2 cellular contexts compared by ENCODE assay signal in the genomic region with DNA sequence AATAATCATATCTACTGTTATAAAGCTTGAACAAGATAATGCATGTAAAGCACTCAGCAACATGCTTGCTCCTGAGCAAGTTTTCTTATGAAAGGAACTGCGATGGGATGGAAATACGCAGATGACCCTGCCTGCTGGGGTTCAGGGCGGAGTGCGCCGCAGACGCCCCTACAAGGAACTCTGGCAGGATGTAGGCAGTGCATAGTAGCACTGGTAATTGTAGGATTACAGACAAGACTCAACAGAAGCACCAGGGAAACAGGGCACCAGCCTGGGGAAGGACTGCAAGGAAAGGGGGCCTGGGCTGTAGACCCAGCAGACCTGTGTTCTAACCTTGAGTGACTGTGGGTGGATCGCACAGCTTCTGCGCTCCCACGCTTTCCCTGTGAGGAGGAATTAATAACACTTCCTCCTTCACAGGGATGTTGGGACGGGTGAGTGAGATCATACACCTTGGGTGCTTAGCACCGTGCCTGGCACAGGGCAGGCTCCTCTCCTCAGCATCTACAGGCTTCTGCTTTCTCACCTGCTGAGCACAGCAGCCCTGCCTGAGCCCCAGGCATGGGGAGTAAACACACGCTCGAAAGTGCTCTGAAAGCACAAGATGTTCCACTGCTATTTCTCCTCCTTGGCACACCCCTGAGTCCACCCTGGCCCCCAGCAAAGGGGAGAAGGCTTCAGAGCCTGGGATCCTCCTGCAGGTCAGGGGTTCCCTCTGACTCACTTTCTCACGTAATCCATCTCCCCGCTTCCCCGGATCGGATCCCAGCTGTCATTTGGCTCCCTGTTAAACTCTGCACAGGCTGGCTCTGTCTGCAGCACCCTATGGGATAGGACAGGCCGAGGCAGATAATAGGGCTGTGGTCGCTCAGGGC.
TF ChIP-seq lines count a peak whose summit lies in the region.

No MANE protein-coding gene starts in this region.

TF ChIP-seq in A549, 52 proteins besides CTCF, POLR2A, EP300 and RAD21:
- no peak for TF ChIP-seq MYC (IDR thresholded peaks at IDR 0.05; ENCODE audit: borderline replicate concordance, low read length)
- no peak for TF ChIP-seq ZNF302 (CRISPR knock-in tag; IDR thresholded peaks at IDR 0.05)
- no peak for TF ChIP-seq TFCP2L1 (CRISPR knock-in tag; IDR thresholded peaks at IDR 0.05)

TF ChIP-seq in IMR-90, 13 proteins besides CTCF, POLR2A, EP300 and RAD21:
- TF ChIP-seq NFE2L2 (IDR thresholded peaks at IDR 0.05; ENCODE audit: low read depth, low read length): no peak
- no peak for TF ChIP-seq MXI1 (IDR thresholded peaks at IDR 0.05; ENCODE audit: borderline replicate concordance, low read depth, low read length)
- no peak for TF ChIP-seq MAZ (IDR thresholded peaks at IDR 0.05; ENCODE audit: borderline replicate concordance, low read depth, low read length)
- no peak for TF ChIP-seq BHLHE40 (IDR thresholded peaks at IDR 0.05; ENCODE audit: low read depth, low read length)
- TF ChIP-seq, protein P1, sequence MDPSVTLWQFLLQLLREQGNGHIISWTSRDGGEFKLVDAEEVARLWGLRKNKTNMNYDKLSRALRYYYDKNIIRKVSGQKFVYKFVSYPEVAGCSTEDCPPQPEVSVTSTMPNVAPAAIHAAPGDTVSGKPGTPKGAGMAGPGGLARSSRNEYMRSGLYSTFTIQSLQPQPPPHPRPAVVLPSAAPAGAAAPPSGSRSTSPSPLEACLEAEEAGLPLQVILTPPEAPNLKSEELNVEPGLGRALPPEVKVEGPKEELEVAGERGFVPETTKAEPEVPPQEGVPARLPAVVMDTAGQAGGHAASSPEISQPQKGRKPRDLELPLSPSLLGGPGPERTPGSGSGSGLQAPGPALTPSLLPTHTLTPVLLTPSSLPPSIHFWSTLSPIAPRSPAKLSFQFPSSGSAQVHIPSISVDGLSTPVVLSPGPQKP (IDR thresholded peaks at IDR 0.05; ENCODE audit: borderline replicate concordance, low read depth, low read length): no peak
- no peak for TF ChIP-seq RCOR1 (IDR thresholded peaks at IDR 0.05; ENCODE audit: insufficient replicate concordance, low read length)
- TF ChIP-seq FOS (IDR thresholded peaks at IDR 0.05; ENCODE audit: low read depth, low read length): no peak
- TF ChIP-seq CEBPB (IDR thresholded peaks at IDR 0.05; ENCODE audit: low read depth, low read length): no peak
- TF ChIP-seq RFX5 (IDR thresholded peaks at IDR 0.05; ENCODE audit: low read depth, low read length): no peak
- TF ChIP-seq CHD1 (IDR thresholded peaks at IDR 0.05; ENCODE audit: low read depth, low read length): no peak
- TF ChIP-seq, protein P2, sequence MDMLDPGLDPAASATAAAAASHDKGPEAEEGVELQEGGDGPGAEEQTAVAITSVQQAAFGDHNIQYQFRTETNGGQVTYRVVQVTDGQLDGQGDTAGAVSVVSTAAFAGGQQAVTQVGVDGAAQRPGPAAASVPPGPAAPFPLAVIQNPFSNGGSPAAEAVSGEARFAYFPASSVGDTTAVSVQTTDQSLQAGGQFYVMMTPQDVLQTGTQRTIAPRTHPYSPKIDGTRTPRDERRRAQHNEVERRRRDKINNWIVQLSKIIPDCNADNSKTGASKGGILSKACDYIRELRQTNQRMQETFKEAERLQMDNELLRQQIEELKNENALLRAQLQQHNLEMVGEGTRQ (IDR thresholded peaks at IDR 0.05; ENCODE audit: low read depth, low read length): no peak
- TF ChIP-seq SMC3 (IDR thresholded peaks at IDR 0.05; ENCODE audit: low read depth, low read length): no peak
- TF ChIP-seq MAFK (IDR thresholded peaks at IDR 0.05; ENCODE audit: low read depth, low read length): no peak
